11 cellular contexts compared by ENCODE assay signal in the genomic region with DNA sequence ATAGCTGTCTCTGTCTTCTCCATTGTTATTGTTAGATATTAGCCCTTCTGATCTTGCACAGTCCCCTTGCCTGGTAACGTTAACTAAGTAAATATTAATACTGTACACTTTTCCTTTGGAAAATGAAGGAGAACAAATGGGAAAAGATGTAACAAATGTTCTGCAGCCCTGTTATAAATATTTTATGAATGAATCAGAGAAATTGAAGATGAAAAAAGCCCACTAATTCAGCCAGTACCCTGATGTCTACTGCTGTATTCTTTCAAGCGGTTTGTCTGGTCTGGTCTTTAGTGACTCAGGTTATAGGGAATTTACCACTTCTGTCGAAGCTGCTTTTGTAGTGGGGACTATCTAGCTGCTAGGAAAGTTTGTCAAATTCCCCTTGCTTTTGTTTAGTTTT.
DNase-seq lines count a peak whose midpoint lies in the region; ATAC-seq and TF ChIP-seq lines count a peak whose summit lies in the region.
"Had no signal": no experiment of that assay in that cellular context is flagged by ENCODE, and none has a peak within 500 bp of the region (broad histone marks: within the 10 kb centered on the region; RNA-seq: fewer than 3 reads in every experiment).

No MANE protein-coding gene starts in this region.

- peak overlapping the region; percentile 69 for H3K4me2 ChIP-seq in osteoblast (ENCODE audit: insufficient read depth, low read length)

- no peak for TF ChIP-seq CTCF in osteoblast (IDR thresholded peaks at IDR 0.05; ENCODE audit: extremely low read depth, low read depth, low read length)

- H4K20me1 ChIP-seq in osteoblast (ENCODE audit: insufficient read depth, low read length): no peaks in the 10 kb centered on the region

- H3K4me3 ChIP-seq in adipocyte (ENCODE audit: low read length) (no peak overlapping the region), osteoblast (ENCODE audit: insufficient read depth, low read length) (no peak overlapping the region)
- H3K4me3 ChIP-seq: breast epithelium had no signal

- H3K4me1 ChIP-seq in adipocyte (ENCODE audit: control insufficient read depth, insufficient read depth, low read length) (peaks cover 38% of the 10 kb centered on the region), osteoblast (ENCODE audit: insufficient read depth, low read length) (peaks cover 49% of the 10 kb centered on the region)
- H3K4me1 ChIP-seq: breast epithelium had no signal

- H3K27me3 ChIP-seq in adipocyte (replicated peaks; ENCODE audit: control insufficient read depth, insufficient read depth, low read length) (no peaks in the 10 kb centered on the region), osteoblast (ENCODE audit: insufficient read depth, low read length) (no peaks in the 10 kb centered on the region)
- H3K27me3 ChIP-seq: breast epithelium had no signal

- H3K79me2 ChIP-seq in osteoblast (ENCODE audit: insufficient read depth, low read length): no peaks in the 10 kb centered on the region

- peak; percentile 85 to 89 for ATAC-seq in activated CD4-positive, CD25-positive, alpha-beta regulatory T cell treated with anti-CD3 and anti-CD28 coated beads, Interleukin-2, amount 50 U/mL, for 24 hours
- ATAC-seq in HG02798 (IDR thresholded peaks at IDR 0.05; ENCODE audit: poor library complexity, unreplicated experiment) (peak; percentile 78), HG03139 (IDR thresholded peaks at IDR 0.05; ENCODE audit: unreplicated experiment) (no peak)

- no peak overlapping the region for H2AFZ ChIP-seq in osteoblast (ENCODE audit: low read length)

- peaks cover 5% of the 10 kb centered on the region for H3K9me3 ChIP-seq in adipocyte (ENCODE audit: control insufficient read depth, low read length)
- H3K9me3 ChIP-seq in osteoblast (ENCODE audit: low read depth, low read length): no peaks in the 10 kb centered on the region
- H3K9me3 ChIP-seq: breast epithelium had no signal

- peak overlapping the region; percentile 88 for H3K27ac ChIP-seq in osteoblast (ENCODE audit: low read depth, low read length)
- H3K27ac ChIP-seq: breast epithelium had no signal

- no peak for DNase-seq in activated CD4-positive, CD25-positive, alpha-beta regulatory T cell (lab: John Stamatoyannopoulos, UW)
- peak; percentile 48 for DNase-seq in adipocyte (ENCODE audit: low read depth)
- DNase-seq in osteoblast (ENCODE audit: insufficient read length, low spot score, missing footprints): peak; percentile 70
- DNase-seq in NCI-H82 (lab: John Stamatoyannopoulos, UW): no peak
- DNase-seq in NCI-H1048 (lab: John Stamatoyannopoulos, UW): no peak
- DNase-seq: NCI-H2029, retina had no signal

- no peaks in the 10 kb centered on the region for H3K36me3 ChIP-seq in adipocyte (ENCODE audit: control insufficient read depth, insufficient read depth, low read length, severe bottlenecking)
- no peaks in the 10 kb centered on the region for H3K36me3 ChIP-seq in osteoblast (ENCODE audit: insufficient read depth, low read length)
- H3K36me3 ChIP-seq: breast epithelium had no signal

- peak overlapping the region; percentile 14 for H3K9ac ChIP-seq in adipocyte (ENCODE audit: low read length)

Comparison
In these comparisons a context has a peak if more than half of its experiments do, and no peak if none do; other contexts are left out.
1. DNase-seq: peak in adipocyte (single experiment) and osteoblast (single experiment); none in activated CD4-positive, CD25-positive, alpha-beta regulatory T cell (0 of 4), NCI-H82 (single experiment) and NCI-H1048 (single experiment).